1 cellular context compared by ENCODE assay signal in the genomic region with DNA sequence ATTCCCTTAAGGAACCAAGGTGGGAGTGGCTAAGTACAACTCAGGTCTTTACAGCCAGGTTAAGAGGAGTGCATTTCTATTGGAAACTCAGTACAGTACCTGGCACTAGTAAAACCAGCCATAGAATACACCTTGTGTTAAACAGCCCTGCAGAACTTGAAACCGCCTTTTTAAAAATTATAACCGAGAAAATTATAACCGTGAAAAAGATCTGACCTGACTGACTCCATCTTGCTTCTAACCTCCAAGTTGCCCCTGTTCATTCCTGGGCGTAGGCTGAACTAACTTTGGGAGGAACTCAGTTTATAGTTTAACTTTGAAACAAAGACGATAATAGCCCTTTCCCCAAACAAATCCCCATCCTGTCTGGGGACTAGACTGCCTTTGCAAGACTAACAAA.
TF ChIP-seq lines count a peak whose summit lies in the region.

No MANE protein-coding gene starts in this region.

TF ChIP-seq in HCT116, 20 proteins besides CTCF, POLR2A, EP300 and RAD21 (continued from another document):
- TF ChIP-seq TCF7L2 (IDR thresholded peaks at IDR 0.05; ENCODE audit: borderline replicate concordance, extremely low read depth, insufficient read depth, insufficient read length), result no peak
- TF ChIP-seq, protein P1, sequence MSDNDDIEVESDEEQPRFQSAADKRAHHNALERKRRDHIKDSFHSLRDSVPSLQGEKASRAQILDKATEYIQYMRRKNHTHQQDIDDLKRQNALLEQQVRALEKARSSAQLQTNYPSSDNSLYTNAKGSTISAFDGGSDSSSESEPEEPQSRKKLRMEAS (IDR thresholded peaks at IDR 0.05), result no peak
- no peak for TF ChIP-seq ZNF274 (IDR thresholded peaks at IDR 0.05; ENCODE audit: low read depth, low read length)
- no peak for TF ChIP-seq ZBTB33 (IDR thresholded peaks at IDR 0.05; ENCODE audit: extremely low read depth, insufficient replicate concordance, low read length)
